In the genomic region with DNA sequence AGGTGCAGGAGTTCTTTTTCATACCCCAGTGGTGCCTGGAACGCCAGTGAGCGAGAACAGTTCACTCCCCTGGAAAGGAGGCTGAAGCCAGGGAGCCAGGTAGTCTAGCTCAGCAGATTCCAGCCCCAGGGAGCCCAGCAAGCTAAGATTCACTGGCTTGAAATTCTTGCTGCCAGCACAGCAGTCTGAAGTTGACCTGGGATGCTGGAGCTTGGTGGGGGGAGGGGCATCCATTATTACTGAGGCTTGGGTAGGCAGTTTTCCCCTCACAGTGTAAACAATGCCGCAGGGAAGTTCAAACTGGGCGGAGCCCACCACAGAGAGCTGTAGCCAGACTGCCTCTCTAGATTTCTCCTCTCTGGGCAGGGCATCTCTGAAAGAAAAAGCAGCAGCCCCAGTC, we compare ENCODE assay signal across 9 cellular contexts. TPM values are rescaled to one million over a fixed set of nuclear protein-coding genes. Genes with fewer than 3 reads are reported as not detected.
DNase-seq lines count a peak whose midpoint lies in the region; ATAC-seq, FAIRE-seq and TF ChIP-seq lines count a peak whose summit lies in the region.
"Not testable (repeated sequence)": the region's sequence is repeated elsewhere in the genome, so short reads cannot be mapped to it uniquely, and the experiment has no call there.
"Had no signal": no experiment of that assay in that cellular context is flagged by ENCODE, and none has a peak within 500 bp of the region (broad histone marks: within the 10 kb centered on the region; RNA-seq: fewer than 3 reads in every experiment).

No MANE protein-coding gene starts in this region.

- not testable (repeated sequence) for H3K79me2 ChIP-seq in GM23338 (replicated peaks; ENCODE audit: insufficient read depth); PC-9 (ENCODE audit: low read depth); H1 (ENCODE audit: control insufficient read depth in 1 of 2, insufficient read depth in 2 of 2, low read length in 2 of 2)

- H2BK120ac ChIP-seq in H1 (replicated peaks; ENCODE audit: low read depth, low read length), result not testable (repeated sequence)

- not testable (repeated sequence) for TF ChIP-seq CTCF in GM23338 (conservative IDR thresholded peaks at IDR 0.05; ENCODE audit: low read depth in 2 of 2); PC-9 (conservative IDR thresholded peaks at IDR 0.05); H1 (IDR thresholded peaks at IDR 0.05; ENCODE audit: control extremely low read depth in 1 of 3, insufficient read depth in 1 of 3, low read depth in 1 of 3, low read length in 3 of 3); neural crest cell (conservative IDR thresholded peaks at IDR 0.05); transverse colon (IDR thresholded peaks at IDR 0.05)

- H2AK5ac ChIP-seq in H1 (ENCODE audit: low read depth, low read length), result not testable (repeated sequence)

- in situ Hi-C loops in transverse colon (cut with MboI; ENCODE audit: low pct_ligation_motif_present in 1 of 4, low pct_unique_long_range_greater_than_20kb in 1 of 4, low sequenced_read_pairs in 3 of 4), result not testable (repeated sequence)

- not testable (repeated sequence) for H3K4me1 ChIP-seq in GM23338 (ENCODE audit: insufficient read depth); HUES6 (ENCODE audit: control insufficient read depth, insufficient read depth, low read length); PC-9 (replicated peaks; ENCODE audit: insufficient read depth); H1 (replicated peaks in 1 of 4; ENCODE audit: control insufficient read depth in 3 of 4, insufficient read depth in 4 of 4, low read length in 3 of 4); transverse colon

- H3K79me1 ChIP-seq in H1 (ENCODE audit: low read depth, low read length), result not testable (repeated sequence)

- peak overlapping the region; percentile 43; the same call in 1 of the 2 replicates for H3K4me2 ChIP-seq in GM23338
- peak overlapping the region; percentile 4; the same call in 1 of the 2 replicates for H3K4me2 ChIP-seq in PC-9
- H3K4me2 ChIP-seq in H1 (ENCODE audit: insufficient read depth in 1 of 2, low read depth in 2 of 2, low read length in 2 of 2), result not testable (repeated sequence)

- H3K23me2 ChIP-seq in H1 (ENCODE audit: low read depth, low read length), result not testable (repeated sequence)

- H2BK5ac ChIP-seq in H1 (ENCODE audit: low read depth, low read length), result peak overlapping the region; percentile 60; the same call in 1 of the 2 replicates

- not testable (repeated sequence) for H4K20me1 ChIP-seq in GM23338 (replicated peaks; ENCODE audit: insufficient read depth); PC-9 (ENCODE audit: insufficient read depth); H1 (replicated peaks in 1 of 2; ENCODE audit: control insufficient read depth in 1 of 2, insufficient read depth in 2 of 2, low read length in 2 of 2)

- not testable (repeated sequence) for H3K4me1 Mint-ChIP-seq in GM23338, neural crest cell

- H4K8ac ChIP-seq in H1 (ENCODE audit: extremely low read depth, insufficient read depth, low read length), result not testable (repeated sequence)

- not testable (repeated sequence) for H3K9me2 ChIP-seq in GM23338 (ENCODE audit: insufficient read depth); PC-9 (ENCODE audit: insufficient read depth)

- peak; percentile 38 for DNase-seq in GM23338 (ENCODE audit: low spot score)
- peak; percentile 8 for DNase-seq in NCI-H526 treated with DMSO at 0.1 percent for 48 hours (lab: John Stamatoyannopoulos, UW)
- DNase-seq in PC-9, result peak in 1 of 2 experiments; percentile 22
- peak in 1 of 2 experiments; percentile 54 for DNase-seq in H1 (ENCODE audit: low read depth in 1 of 2, low spot score in 2 of 2)
- DNase-seq in islet precursor cell, result peak; percentile 90
- peak; percentile 18 for DNase-seq in neural crest cell (ENCODE audit: low read depth, low spot score)
- DNase-seq in transverse colon, result peak; percentile 12

- not testable (repeated sequence) for H3K9me3 Mint-ChIP-seq in GM23338
- H3K9me3 Mint-ChIP-seq in neural crest cell, result peaks cover 12% of the 10 kb centered on the region

- CTCF ChIA-PET in PC-9 (lab: Charles Lee), result not testable (repeated sequence)
- CTCF ChIA-PET in H1 (lab: Charles Lee; ENCODE audit: partially characterized antibody), result interaction anchor here (2.2 kb wide), 1 partner anchor 52 kb away, joined by 6 read pairs; no protein-coding TSS in a partner anchor

- not testable (repeated sequence) for H3K4me3 Mint-ChIP-seq in GM23338, neural crest cell

- not testable (repeated sequence) for H4K91ac ChIP-seq in H1 (replicated peaks; ENCODE audit: insufficient read length, low read length)

- POLR2A ChIA-PET in PC-9 (lab: Charles Lee; ENCODE audit: unreplicated experiment); H1 (lab: Charles Lee; ENCODE audit: partially characterized antibody): not testable (repeated sequence)

- not testable (repeated sequence) for H3K27me3 Mint-ChIP-seq in GM23338 (ENCODE audit: insufficient read depth, low read depth, poor library complexity)
- H3K27me3 Mint-ChIP-seq in neural crest cell (ENCODE audit: low read depth), result peaks cover 15% of the 10 kb centered on the region

- H2AFZ ChIP-seq in GM23338 (peak overlapping the region; percentile 69; the same call in 1 of the 2 replicates), H1 (ENCODE audit: low read length) (peak overlapping the region; percentile 19)
- not testable (repeated sequence) for H2AFZ ChIP-seq in PC-9

- not testable (repeated sequence) for TF ChIP-seq EP300 in H1 (IDR thresholded peaks at IDR 0.05; ENCODE audit: borderline replicate concordance in 1 of 2, low read depth in 2 of 2, low read length in 2 of 2); transverse colon (IDR thresholded peaks at IDR 0.05; ENCODE audit: low read depth)

- FAIRE-seq in H1 (lab: Jason Lieb, UNC), result not testable (repeated sequence)

- not testable (repeated sequence) for H3K36me3 Mint-ChIP-seq in GM23338 (ENCODE audit: low read depth); neural crest cell (ENCODE audit: low read depth)

- not testable (repeated sequence) for H3K4ac ChIP-seq in H1 (replicated peaks; ENCODE audit: insufficient read length, low read depth, low read length)

- not testable (repeated sequence) for TF ChIP-seq POLR2A in H1 (IDR thresholded peaks at IDR 0.05; ENCODE audit: control extremely low read depth in 1 of 2, low read depth in 2 of 2, low read length in 2 of 2); transverse colon (IDR thresholded peaks at IDR 0.05)

- H3K9me3 ChIP-seq in HUES6 (ENCODE audit: control insufficient read depth, insufficient read depth, low read depth, low read length), result peaks cover 14% of the 10 kb centered on the region
- H3K9me3 ChIP-seq in PC-9 (ENCODE audit: insufficient read depth, low read depth); H1 (ENCODE audit: insufficient read depth in 2 of 2, low read depth in 1 of 2, low read length in 1 of 2); transverse colon: not testable (repeated sequence)

- not testable (repeated sequence) for H3K4me3 ChIP-seq in GM23338; PC-9; H1 (ENCODE audit: extremely low read depth in 1 of 4, insufficient read depth in 2 of 4, low read depth in 3 of 4, low read length in 4 of 4); transverse colon
- peak overlapping the region; percentile 27; the same call in 1 of the 2 replicates for H3K4me3 ChIP-seq in HUES6 (ENCODE audit: low read depth, low read length)

- H3K18ac ChIP-seq in H1 (ENCODE audit: extremely low read depth, low read length), result not testable (repeated sequence)

- H3K14ac ChIP-seq in H1 (ENCODE audit: insufficient read length), result not testable (repeated sequence)

- not testable (repeated sequence) for H3K27ac ChIP-seq in GM23338 (ENCODE audit: low read depth); HUES6 (ENCODE audit: low read depth, low read length); PC-9; H1 (ENCODE audit: low read depth, low read length); transverse colon

- not testable (repeated sequence) for H3K56ac ChIP-seq in H1 (replicated peaks; ENCODE audit: insufficient read length, low read depth, low read length)

- H2BK12ac ChIP-seq in H1 (ENCODE audit: low read depth, low read length), result peak overlapping the region; percentile 60; the same call in 1 of the 2 replicates

- H3K27ac Mint-ChIP-seq in GM23338; neural crest cell (ENCODE audit: unreplicated experiment): not testable (repeated sequence)

- peak; percentile 56 for ATAC-seq in GM23338

- not testable (repeated sequence) for H3K36me3 ChIP-seq in GM23338 (ENCODE audit: insufficient read depth); HUES6 (ENCODE audit: control insufficient read depth, insufficient read depth, low read length); PC-9 (ENCODE audit: low read depth); H1 (ENCODE audit: control insufficient read depth in 2 of 4, insufficient read depth in 4 of 4, low read length in 3 of 4); transverse colon

- not testable (repeated sequence) for BruUV-seq in PC-9 (replicated peaks; lab: Mats Ljungman, UMichigan)

- not testable (repeated sequence) for H4K5ac ChIP-seq in H1 (ENCODE audit: insufficient read length, low read depth, low read length)

- not testable (repeated sequence) for H3F3A ChIP-seq in GM23338 (replicated peaks; ENCODE audit: low read depth); PC-9 (ENCODE audit: insufficient read depth, low read depth)

- H2BK20ac ChIP-seq in H1 (ENCODE audit: low read length), result not testable (repeated sequence)

- peak overlapping the region; percentile 36 for H3K9ac ChIP-seq in HUES6 (ENCODE audit: low read length)
- H3K9ac ChIP-seq in H1 (replicated peaks in 1 of 4; ENCODE audit: extremely low read depth in 1 of 4, low read depth in 3 of 4, low read length in 3 of 4), result not testable (repeated sequence)

- not testable (repeated sequence) for H3K27me3 ChIP-seq in GM23338 (ENCODE audit: insufficient read depth); HUES6 (ENCODE audit: control insufficient read depth, insufficient read depth, low read length); PC-9 (ENCODE audit: insufficient read depth, low read depth); H1 (replicated peaks in 1 of 4; ENCODE audit: control insufficient read depth in 3 of 4, extremely low read depth in 1 of 4, insufficient read depth in 3 of 4, low read length in 3 of 4); transverse colon

- H2BK15ac ChIP-seq in H1 (ENCODE audit: low read length), result peak overlapping the region; percentile 72; the same call in 1 of the 2 replicates

- not testable (repeated sequence) for TF ChIP-seq RAD21 in H1 (IDR thresholded peaks at IDR 0.05 in 1 of 2, conservative IDR thresholded peaks at IDR 0.05 in 1 of 2; ENCODE audit: low read depth in 2 of 2, low read length in 2 of 2)

- intact Hi-C loops in PC-9 (cut with micrococcal nuclease; ENCODE audit: unreplicated experiment); transverse colon (cut with DNase I; ENCODE audit: low total_unique reads): not testable (repeated sequence)

- not testable (repeated sequence) for H3K23ac ChIP-seq in H1 (ENCODE audit: insufficient read length)

- 47% methylated on average over 4 of the region's 4 CpGs; no CpG with 5 or more reads in 1 of the 2 experiments for WGBS in H1 (ENCODE audit: extremely low coverage in 1 of 2, insufficient coverage in 1 of 2, insufficient read length in 1 of 2, insufficient replicate concordance in 2 of 2, low coverage in 1 of 2, low lambda C conversion rate in 2 of 2, missing lambda C conversion rate in 1 of 2), 2 experiments
- WGBS in transverse colon (ENCODE audit: low coverage in 1 of 2), 2 donors, result 68% methylated on average over 4 of the region's 4 CpGs; no CpG with 5 or more reads in 1 of the 2 donors

RNA-seq across cellular contexts. Expression of a gene that starts 56.0 kb away (rescaled TPM):
- not detected in 2 replicates for total RNA-seq in GM23338 (2014; rRNA removed; shearing (Covaris generic))
- polyA plus RNA-seq in GM23338 (2016; fragmentation: Nextera tagmentation; extraction: Ambion mirVana) (not detected in 2 replicates), H1 (2011; rRNA removed) (0.06 TPM in 1 of 2 replicates, not detected in the other)
- total RNA-seq in PC-9 (2021) (3.3 and 3.8 TPM in 2 replicates), neural crest cell (not detected in 2 replicates), transverse colon (10 to 100 TPM in 3 of 4 donors, 1 to 10 TPM in 1; 7.1 to 52.4 (median 29.9) TPM)
- total RNA-seq in H1 (2021; fragmentation: NEBNext Ultra II Directional; extraction: Animal tissue kit (Norgen Biotek cat#: 25700)), result not detected in 2 replicates
- polyA plus RNA-seq in H1 (2011; cell fraction: cytosol; rRNA removed), result 0.13 TPM
- polyA plus RNA-seq in H1 (2011; cell fraction: nucleus; rRNA removed), result not detected
- polyA plus RNA-seq in H1 (2012, experiment 1 of 2), result not detected in 4 replicates
- polyA plus RNA-seq in H1 (2012, experiment 2 of 2), result not detected
- polyA plus RNA-seq in H1 (2013, experiment 1 of 2), result 0.08 TPM
- polyA plus RNA-seq in H1 (2013, experiment 2 of 2), result 0.02 TPM
- polyA minus RNA-seq in H1 (2011; rRNA and poly(A)+ RNA removed), result not detected in 2 replicates
- polyA minus RNA-seq in H1 (2011; cell fraction: cytosol; rRNA and poly(A)+ RNA removed), result not detected
- polyA minus RNA-seq in H1 (2011; cell fraction: nucleus; rRNA and poly(A)+ RNA removed), result not detected
- total RNA-seq: Daoy had no signal
